Comparison of ENCODE assay signal across 7 cellular contexts in the genomic region with DNA sequence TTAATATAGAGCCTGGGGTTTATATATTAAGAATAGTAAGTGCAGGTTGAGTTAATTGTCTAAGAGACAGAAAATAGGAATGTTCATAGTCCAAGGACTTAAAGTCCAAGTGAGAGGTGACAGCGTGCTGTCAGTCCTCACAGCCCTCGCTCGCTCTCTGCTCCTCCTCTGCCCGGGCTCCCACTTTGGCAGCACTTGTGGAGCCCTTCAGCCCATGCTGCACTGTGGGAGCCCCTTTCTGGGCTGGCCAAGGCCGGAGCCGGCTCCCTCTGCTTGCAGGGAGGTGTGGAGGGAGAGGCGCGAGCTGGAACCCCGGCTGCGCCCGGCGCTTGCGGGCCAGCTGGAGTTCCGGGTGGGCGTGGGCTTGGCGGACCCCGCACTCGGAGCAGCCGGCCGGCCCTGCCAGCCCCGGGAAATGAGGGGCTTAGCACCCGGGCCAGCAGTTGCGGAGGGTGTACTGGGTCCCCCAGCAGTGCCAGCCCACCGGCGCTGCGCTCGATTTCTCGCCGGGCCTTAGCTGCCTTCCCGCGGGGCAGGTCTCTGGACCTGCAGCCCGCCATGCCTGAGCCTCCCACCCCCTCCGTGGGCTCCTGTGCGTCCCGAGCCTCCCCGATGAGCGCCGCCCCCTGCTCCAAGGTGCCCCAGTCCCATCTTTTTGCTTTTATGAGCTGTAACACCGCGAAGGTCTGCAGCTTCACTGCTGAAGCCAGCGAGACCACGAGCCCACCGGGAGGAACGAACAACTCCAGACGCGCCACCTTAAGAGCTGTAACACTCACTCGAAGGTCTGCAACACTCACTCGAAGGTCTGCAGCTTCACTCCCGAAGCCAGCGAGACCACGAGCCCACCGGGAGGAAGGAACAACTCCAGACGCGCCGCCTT.
DNase-seq lines count a peak whose midpoint lies in the region; ATAC-seq, FAIRE-seq and TF ChIP-seq lines count a peak whose summit lies in the region.
"Not testable (repeated sequence)": the region's sequence is repeated elsewhere in the genome, so short reads cannot be mapped to it uniquely, and the experiment has no call there.

No MANE protein-coding gene starts in this region.

- not testable (repeated sequence) for H3K27ac ChIP-seq in CD8-positive, alpha-beta T cell (ENCODE audit: low read depth, low read length)
- peak overlapping the region; percentile 95 for H3K27ac ChIP-seq in astrocyte (ENCODE audit: low read depth, low read length)
- peak overlapping the region; percentile 78 for H3K27ac ChIP-seq in hepatocyte

- not testable (repeated sequence) for H2AFZ ChIP-seq in astrocyte (ENCODE audit: low read depth, low read length); hepatocyte

- H3K4me1 Mint-ChIP-seq in CD8-positive, alpha-beta T cell (ENCODE audit: low read depth), result peaks cover 19% of the 10 kb centered on the region
- H3K4me1 Mint-ChIP-seq in activated T-cell treated with anti-CD3 and anti-CD28 coated beads, Interleukin-2, amount 50 U/mL, for 24 hours (ENCODE audit: low read depth), result peaks cover 49% of the 10 kb centered on the region
- peaks cover 52% of the 10 kb centered on the region for H3K4me1 Mint-ChIP-seq in astrocyte (ENCODE audit: low read depth, unreplicated experiment)
- H3K4me1 Mint-ChIP-seq in natural killer cell treated with Interleukin-12 subunit alpha and Interleukin-12 subunit beta and Interleukin-15 and Interleukin-18, amount 100 ng/mL, for 72 hours (ENCODE audit: low read depth in 2 of 2), result peaks cover 16 to 23% of the 10 kb centered on the region in 2 donors

- H3K36me3 ChIP-seq in CD8-positive, alpha-beta T cell (ENCODE audit: insufficient read depth, low read length); astrocyte (ENCODE audit: insufficient read depth, low read length); hepatocyte (replicated peaks; ENCODE audit: insufficient read depth, low read depth): not testable (repeated sequence)

- not testable (repeated sequence) for FAIRE-seq in astrocyte (lab: Jason Lieb, UNC)

- H3K27ac Mint-ChIP-seq in CD8-positive, alpha-beta T cell, result not testable (repeated sequence)
- peak overlapping the region; percentile 84 for H3K27ac Mint-ChIP-seq in activated T-cell treated with anti-CD3 and anti-CD28 coated beads, Interleukin-2, amount 50 U/mL, for 24 hours
- H3K27ac Mint-ChIP-seq in astrocyte (ENCODE audit: unreplicated experiment), result peak overlapping the region; percentile 96
- peak overlapping the region in 1 of 2 donors; percentile 26 for H3K27ac Mint-ChIP-seq in natural killer cell treated with Interleukin-12 subunit alpha and Interleukin-12 subunit beta and Interleukin-15 and Interleukin-18, amount 100 ng/mL, for 72 hours

- H3K4me2 ChIP-seq in astrocyte (ENCODE audit: low read length), result peak overlapping the region; percentile 62
- H3K4me2 ChIP-seq in hepatocyte, result peak overlapping the region; percentile 58

- POLR2A ChIA-PET in CD8-positive, alpha-beta T cell (lab: Charles Lee), result not testable (repeated sequence)

- not testable (repeated sequence) for H3K9me3 Mint-ChIP-seq in CD8-positive, alpha-beta T cell; activated T-cell treated with anti-CD3 and anti-CD28 coated beads, Interleukin-2, amount 50 U/mL, for 24 hours; astrocyte (ENCODE audit: unreplicated experiment); natural killer cell treated with Interleukin-12 subunit alpha and Interleukin-12 subunit beta and Interleukin-15 and Interleukin-18, amount 100 ng/mL, for 72 hours

- not testable (repeated sequence) for H3K9me2 ChIP-seq in hepatocyte (replicated peaks; ENCODE audit: insufficient read depth)

- TF ChIP-seq CTCF in CD8-positive, alpha-beta T cell (IDR thresholded peaks at IDR 0.05); astrocyte (IDR thresholded peaks at IDR 0.05; ENCODE audit: insufficient read depth, low read depth, low read length); hepatocyte (IDR thresholded peaks at IDR 0.05; ENCODE audit: poor library complexity): not testable (repeated sequence)

- peaks cover 16% of the 10 kb centered on the region for H3K4me1 ChIP-seq in CD8-positive, alpha-beta T cell (ENCODE audit: insufficient read depth, low read length)
- H3K4me1 ChIP-seq in astrocyte (ENCODE audit: insufficient read depth, low read length), result peaks cover 41% of the 10 kb centered on the region
- not testable (repeated sequence) for H3K4me1 ChIP-seq in hepatocyte (ENCODE audit: insufficient read depth)

- DNase-seq in CD8-positive, alpha-beta T cell, result peak in 1 of 7 experiments; percentile 20
- DNase-seq in HT-29 (ENCODE audit: low spot score) (peak; percentile 57), SW480 (ENCODE audit: low spot score) (peak; percentile 59)
- not testable (repeated sequence) for DNase-seq in activated T-cell treated with anti-CD3 and anti-CD28 coated beads, Interleukin-2, amount 50 U/mL, for 24 hours; astrocyte (ENCODE audit: low read depth); hepatocyte (ENCODE audit: low spot score); natural killer cell treated with Interleukin-12 subunit alpha and Interleukin-12 subunit beta and Interleukin-15 and Interleukin-18, amount 100 ng/mL, for 72 hours (ENCODE audit: low spot score)

- H3K9ac ChIP-seq in astrocyte (ENCODE audit: low read length), result peak overlapping the region; percentile 64

- not testable (repeated sequence) for H3K27me3 ChIP-seq in CD8-positive, alpha-beta T cell (ENCODE audit: insufficient read depth, low read length); astrocyte (ENCODE audit: insufficient read depth, low read length); hepatocyte

- H3K4me3 ChIP-seq in CD8-positive, alpha-beta T cell (ENCODE audit: low read depth, low read length), result peak overlapping the region; percentile 39
- H3K4me3 ChIP-seq in astrocyte (ENCODE audit: insufficient read depth, low read depth, low read length); hepatocyte: not testable (repeated sequence)

- not testable (repeated sequence) for H3K36me3 Mint-ChIP-seq in CD8-positive, alpha-beta T cell; activated T-cell treated with anti-CD3 and anti-CD28 coated beads, Interleukin-2, amount 50 U/mL, for 24 hours (ENCODE audit: low read depth); astrocyte (ENCODE audit: low read depth, unreplicated experiment); natural killer cell treated with Interleukin-12 subunit alpha and Interleukin-12 subunit beta and Interleukin-15 and Interleukin-18, amount 100 ng/mL, for 72 hours

- H3K27me3 Mint-ChIP-seq in CD8-positive, alpha-beta T cell (ENCODE audit: low read depth); activated T-cell treated with anti-CD3 and anti-CD28 coated beads, Interleukin-2, amount 50 U/mL, for 24 hours; astrocyte (ENCODE audit: low read depth, unreplicated experiment); natural killer cell treated with Interleukin-12 subunit alpha and Interleukin-12 subunit beta and Interleukin-15 and Interleukin-18, amount 100 ng/mL, for 72 hours: not testable (repeated sequence)

- intact Hi-C loops in CD8-positive, alpha-beta T cell (cut with DNase I, micrococcal nuclease), result not testable (repeated sequence)

- H3K9me3 ChIP-seq in CD8-positive, alpha-beta T cell (ENCODE audit: low read length); astrocyte (ENCODE audit: insufficient read depth, low read depth, low read length); hepatocyte (ENCODE audit: low read depth): not testable (repeated sequence)

- 82% methylated on average over 42 of the region's 55 CpGs for WGBS in hepatocyte (ENCODE audit: low lambda C conversion rate, missing lambda C conversion rate)

- ATAC-seq in CD8-positive, alpha-beta T cell; natural killer cell treated with Interleukin-12 subunit alpha and Interleukin-12 subunit beta and Interleukin-15 and Interleukin-18, amount 100 ng/mL, for 72 hours: not testable (repeated sequence)

- not testable (repeated sequence) for H4K20me1 ChIP-seq in astrocyte (ENCODE audit: insufficient read depth, low read length); hepatocyte (ENCODE audit: insufficient read depth, poor library complexity, severe bottlenecking)

- CTCF ChIA-PET in CD8-positive, alpha-beta T cell (lab: Charles Lee), result interaction anchor here (0.8 to 1.5 kb wide), 2 partner anchors 24 to 29 kb away, joined by 3 read pairs; no protein-coding TSS in a partner anchor

- H3K4me3 Mint-ChIP-seq in CD8-positive, alpha-beta T cell, result peak overlapping the region; percentile 67
- H3K4me3 Mint-ChIP-seq in activated T-cell treated with anti-CD3 and anti-CD28 coated beads, Interleukin-2, amount 50 U/mL, for 24 hours, result peak overlapping the region; percentile 56
- H3K4me3 Mint-ChIP-seq in astrocyte (ENCODE audit: unreplicated experiment), result peak overlapping the region; percentile 60
- peak overlapping the region; percentile 46 for H3K4me3 Mint-ChIP-seq in natural killer cell treated with Interleukin-12 subunit alpha and Interleukin-12 subunit beta and Interleukin-15 and Interleukin-18, amount 100 ng/mL, for 72 hours

- H3K79me2 ChIP-seq in astrocyte (ENCODE audit: insufficient read depth, low read length); hepatocyte: not testable (repeated sequence)
